In genomic region chr18:9924371-9924943, GRCh38 we compare ENCODE assay signal across 2 cellular contexts.
TF ChIP-seq lines count a peak whose summit lies in the region.

No MANE protein-coding gene starts in this region.

TF ChIP-seq in SK-N-SH treated with all-trans-retinoic acid at 6 μM for 48 hours, 23 proteins besides CTCF, POLR2A, EP300 and RAD21 (continued from another document):
- TF ChIP-seq ARNTL (CRISPR knock-in tag; IDR thresholded peaks at IDR 0.05; ENCODE audit: borderline replicate concordance, low read depth) (no peak), PATZ1 (CRISPR knock-in tag; IDR thresholded peaks at IDR 0.05; ENCODE audit: borderline replicate concordance) (no peak), GLIS3 (CRISPR knock-in tag; IDR thresholded peaks at IDR 0.05) (no peak), CSDC2 (CRISPR knock-in tag; IDR thresholded peaks at IDR 0.05) (no peak), BACH2 (CRISPR knock-in tag; IDR thresholded peaks at IDR 0.05; ENCODE audit: borderline replicate concordance) (no peak), ZFP3 (CRISPR knock-in tag; IDR thresholded peaks at IDR 0.05) (no peak), ISL1 (CRISPR knock-in tag; IDR thresholded peaks at IDR 0.05) (no peak), CREB5 (CRISPR knock-in tag; IDR thresholded peaks at IDR 0.05; ENCODE audit: low read depth) (no peak)

TF ChIP-seq in HEK293, 187 proteins besides CTCF, POLR2A, EP300 and RAD21 (continued from another document):
- no peak for TF ChIP-seq ZNF518A (tag by site-specific recombination; conservative IDR thresholded peaks at IDR 0.05; ENCODE audit: low read depth)
- peak; percentile 56 for TF ChIP-seq PRDM6 (tag by site-specific recombination; IDR thresholded peaks at IDR 0.05)
- TF ChIP-seq ZNF223 (tag by site-specific recombination; IDR thresholded peaks at IDR 0.05): no peak
